In the genomic region with DNA sequence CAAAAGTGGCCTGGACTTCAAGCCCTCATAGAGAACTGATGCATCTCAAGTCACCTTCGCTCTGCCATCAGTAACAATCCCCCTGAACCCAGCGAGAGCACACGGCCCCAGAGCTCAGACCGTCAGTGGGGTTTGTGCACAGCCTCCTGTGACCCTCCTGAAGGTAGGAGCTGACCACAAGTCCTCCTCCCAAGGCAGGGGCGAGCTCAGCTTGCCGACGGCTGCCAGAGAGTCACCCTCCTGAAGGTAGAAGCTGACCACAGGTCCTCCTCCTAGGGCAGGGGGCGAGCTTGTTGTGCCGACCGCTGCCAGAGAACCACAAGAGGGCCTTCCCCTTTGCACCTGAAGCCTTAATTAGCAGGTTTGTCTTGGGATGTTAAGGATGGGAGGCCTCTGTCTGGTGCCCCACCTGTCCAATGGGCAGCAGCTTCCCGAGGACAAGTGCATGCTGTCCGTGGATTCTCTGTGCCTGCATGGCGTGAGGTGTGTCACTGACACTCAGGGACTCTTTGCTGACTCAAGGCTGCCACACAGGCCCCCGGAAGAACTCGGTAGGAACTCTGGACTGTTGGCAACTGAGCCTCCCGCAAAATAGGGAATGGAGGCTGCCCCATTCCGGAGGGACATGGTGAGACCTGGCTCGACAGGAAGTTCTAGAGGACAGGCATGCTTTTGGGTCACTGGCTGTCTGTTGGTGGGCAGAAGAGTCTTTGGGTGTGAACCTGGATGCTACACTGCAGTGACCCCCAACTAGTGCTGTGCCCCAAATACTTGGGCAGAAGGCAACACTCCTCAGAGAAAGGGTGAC, we compare ENCODE assay signal across 22 cellular contexts.
"Had no signal": no experiment of that assay in that cellular context is flagged by ENCODE, and none has a peak within 500 bp of the region (broad histone marks: within the 10 kb centered on the region; RNA-seq: fewer than 3 reads in every experiment).

No MANE protein-coding gene starts in this region.

- DNase-seq: IMR-90, Karpas-422, KG1, MG63, NCI-H1092, NCI-H1105 treated with DMSO at 0.1 percent for 48 hours, NCI-H1417 treated with DMSO at 0.1 percent for 48 hours, NCI-H146, NCI-H1694 treated with DMSO at 0.1 percent for 48 hours, NCI-H1930, NCI-H2081, NCI-H2171, NCI-H226, NCI-H446, NCI-H510A, NCI-H524 treated with DMSO at 0.1 percent for 48 hours, NCI-H69, NCI-H774, SHP77, SK-N-SH had no signal

- H3K27ac ChIP-seq: RWPE1 had no signal

- H3K9me3 ChIP-seq: MG63, SK-N-SH had no signal

- H3K4me3 ChIP-seq: MG63 had no signal

- H3K36me3 ChIP-seq: MG63 had no signal

- H3K9ac ChIP-seq: SK-N-SH had no signal

- H3K27me3 ChIP-seq: MG63 had no signal

- FAIRE-seq: HepG2 had no signal
